8 cellular contexts compared by ENCODE assay signal in genomic region chr4:17577660-17578481, GRCh38. TPM values are rescaled to one million over a fixed set of nuclear protein-coding genes. Genes with fewer than 3 reads are reported as not detected.
DNase-seq lines count a peak whose midpoint lies in the region; ATAC-seq lines count a peak whose summit lies in the region.

No MANE protein-coding gene starts in this region.

- H3K9me3 ChIP-seq in adipocyte (ENCODE audit: control insufficient read depth, low read length) (no peaks in the 10 kb centered on the region), right cardiac atrium (ENCODE audit: control insufficient read depth, low read length) (no peaks in the 10 kb centered on the region)

- intact Hi-C loops in right cardiac atrium (cut with DNase I): no loop called here

- ATAC-seq in HG02973 (IDR thresholded peaks at IDR 0.05; ENCODE audit: unreplicated experiment) (peak; percentile 5), right cardiac atrium (peak; percentile 17 to 36)

- peak overlapping the region; percentile 85 for H3K27ac ChIP-seq in right cardiac atrium (ENCODE audit: low read length)

- DNase-seq in activated T-cell treated with anti-CD3 and anti-CD28 coated beads for 1 hour (ENCODE audit: low read depth) (peak; percentile 25), RKO (ENCODE audit: low spot score) (peak; percentile 65), adipocyte (ENCODE audit: low read depth) (peak; percentile 70), right cardiac atrium (peak; percentile 51 to 80 (median 79)), putamen (ENCODE audit: low spot score) (peak; percentile 29), NCI-H345 treated with DMSO at 0.1 percent for 48 hours (lab: John Stamatoyannopoulos, UW; ENCODE audit: unreplicated experiment) (no peak)
- DNase-seq in activated T-cell treated with anti-CD3 and anti-CD28 coated beads, Interleukin-2, amount 50 U/mL, for 1 hour: no peak

- H3K4me1 ChIP-seq in adipocyte (ENCODE audit: control insufficient read depth, insufficient read depth, low read length) (peaks cover 27% of the 10 kb centered on the region), right cardiac atrium (ENCODE audit: control insufficient read depth, insufficient read depth, low read length) (peaks cover 8% of the 10 kb centered on the region)

- H3K36me3 ChIP-seq in adipocyte (ENCODE audit: control insufficient read depth, insufficient read depth, low read length, severe bottlenecking): peaks cover 32% of the 10 kb centered on the region

- peak overlapping the region; percentile 97 for H3K9ac ChIP-seq in adipocyte (ENCODE audit: low read length)

- H3K4me3 ChIP-seq in adipocyte (ENCODE audit: low read length) (peak overlapping the region; percentile 83), right cardiac atrium (ENCODE audit: low read length) (peak overlapping the region; percentile 72)

- H3K27me3 ChIP-seq in adipocyte (replicated peaks; ENCODE audit: control insufficient read depth, insufficient read depth, low read length) (no peaks in the 10 kb centered on the region), right cardiac atrium (ENCODE audit: control insufficient read depth, insufficient read depth) (no peaks in the 10 kb centered on the region)

- WGBS in right cardiac atrium: 4% methylated on average over 34 of the region's 34 CpGs

RNA-seq across cellular contexts. Expression of gene LAP3, which starts 0.9 kb away (rescaled TPM):
- 10 to 100 TPM; 36.1 to 61.6 (median 49.1) TPM for total RNA-seq in right cardiac atrium
- 31.2 TPM for polyA plus RNA-seq in right cardiac atrium

RNA-seq across cellular contexts. Expression of gene MED28, which starts 36.6 kb away (rescaled TPM):
- 10 to 100 TPM; 22.1 to 34.3 (median 29.1) TPM for total RNA-seq in right cardiac atrium
- polyA plus RNA-seq in right cardiac atrium: 10.2 TPM

Comparison
In these comparisons a context has a peak if more than half of its experiments do, and no peak if none do; other contexts are left out.
1. DNase-seq: peak in activated T-cell treated with anti-CD3 and anti-CD28 coated beads for 1 hour (single experiment), RKO (single experiment), adipocyte (single experiment), right cardiac atrium (3 of 3) and putamen (single experiment); none in activated T-cell treated with anti-CD3 and anti-CD28 coated beads, Interleukin-2, amount 50 U/mL, for 1 hour (single experiment) and NCI-H345 treated with DMSO at 0.1 percent for 48 hours (single experiment).